ENCODE assay signal across 8 cellular contexts in the genomic region with DNA sequence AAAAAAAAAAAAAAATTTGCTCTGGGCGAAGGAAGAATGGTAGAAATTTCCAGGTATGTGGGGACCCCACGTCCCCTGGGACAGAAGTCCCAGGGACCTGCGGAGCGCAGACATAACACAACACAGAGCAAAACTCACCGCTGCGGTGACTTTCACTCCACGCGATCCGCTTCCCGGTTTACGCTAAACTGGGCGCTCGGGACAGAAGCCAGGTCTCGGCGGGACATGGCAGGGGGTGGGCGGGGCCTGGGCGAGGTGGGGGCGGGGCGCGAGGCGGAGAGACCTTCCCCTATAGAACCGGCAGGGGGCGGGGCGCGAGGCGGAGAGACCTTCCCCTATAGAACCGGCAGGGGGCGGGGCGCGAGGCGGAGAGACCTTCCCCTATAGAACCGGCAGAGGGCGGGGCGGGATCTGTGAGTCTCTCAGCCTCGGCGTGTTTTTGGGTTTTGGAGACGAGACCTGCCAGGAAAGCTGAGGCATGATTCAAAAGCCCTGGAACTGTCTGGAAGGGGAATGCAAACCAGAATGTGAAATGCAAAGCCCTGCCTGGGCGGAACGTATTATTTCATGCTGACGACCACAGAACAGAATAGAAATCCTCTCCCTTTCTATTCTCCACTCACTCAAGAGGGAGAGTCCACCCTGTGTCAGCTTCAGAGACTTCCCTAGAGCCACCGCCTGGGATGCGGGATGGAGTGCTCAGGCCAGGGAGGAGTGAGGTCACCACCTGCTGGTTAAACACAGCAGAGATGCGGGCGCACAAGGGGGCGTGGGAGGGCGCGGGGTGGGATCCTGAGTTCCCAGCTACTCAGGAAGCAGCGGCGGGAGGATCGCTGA. TPM values are rescaled to one million over a fixed set of nuclear protein-coding genes. Genes with fewer than 3 reads are reported as not detected.
DNase-seq lines count a peak whose midpoint lies in the region; ATAC-seq lines count a peak whose summit lies in the region.

No MANE protein-coding gene starts in this region.

- H2AFZ ChIP-seq in mesenchymal stem cell (ENCODE audit: low read depth, low read length) = peak overlapping the region; percentile 85

- ATAC-seq in HG02840 (IDR thresholded peaks at IDR 0.05; ENCODE audit: low FRiP score, unreplicated experiment) = no peak

- no peak overlapping the region for H2BK5ac ChIP-seq in mesenchymal stem cell (ENCODE audit: low read depth, low read length, poor library complexity, severe bottlenecking)

- peaks cover 2% of the 10 kb centered on the region for H3K79me1 ChIP-seq in mesenchymal stem cell (replicated peaks; ENCODE audit: low read length, poor library complexity, severe bottlenecking)

- H2BK120ac ChIP-seq in mesenchymal stem cell (ENCODE audit: low read depth, low read length) = no peak overlapping the region

- H3K9me3 ChIP-seq in mesenchymal stem cell (ENCODE audit: control insufficient read depth, low read length) = peaks cover 6% of the 10 kb centered on the region

- 3% methylated on average over 42 of the region's 50 CpGs for WGBS in mesenchymal stem cell

- no peak overlapping the region for H3K4ac ChIP-seq in mesenchymal stem cell (ENCODE audit: low read depth in 1 of 2, low read length in 2 of 2)

- H3K14ac ChIP-seq in mesenchymal stem cell (ENCODE audit: low read length in 2 of 2) = no peak overlapping the region

- peak; percentile 88 for DNase-seq in EL
- DNase-seq in NCI-H345 treated with DMSO at 0.1 percent for 48 hours (lab: John Stamatoyannopoulos, UW; ENCODE audit: unreplicated experiment) = peak; percentile 17
- DNase-seq in activated CD8-positive, alpha-beta memory T cell treated with anti-CD3 and anti-CD28 coated beads for 48 hours (ENCODE audit: low read depth in 2 of 3, low spot score in 2 of 3) = peak; percentile 27 to 49 (median 29)
- peak; percentile 85 for DNase-seq in effector CD8-positive, alpha-beta T cell (lab: John Stamatoyannopoulos, UW)
- DNase-seq in mesenchymal stem cell = peak; percentile 78
- DNase-seq in stimulated activated CD4-positive, alpha-beta T cell treated with anti-CD3 and anti-CD28 coated beads, TNF-alpha, amount 100 ng/mL, for 24 hours (ENCODE audit: low read depth in 3 of 3) = peak; percentile 40 to 78 (median 49)
- DNase-seq in SW480 (ENCODE audit: low spot score) = no peak

- no peak overlapping the region for H3K23ac ChIP-seq in mesenchymal stem cell (ENCODE audit: low read length in 2 of 2)

- H4K91ac ChIP-seq in mesenchymal stem cell (ENCODE audit: low read length) = no peak overlapping the region

- peak overlapping the region; percentile 72 for H3K4me2 ChIP-seq in mesenchymal stem cell (ENCODE audit: low read length, poor library complexity, severe bottlenecking)

- peaks cover 7% of the 10 kb centered on the region for H3K4me1 ChIP-seq in mesenchymal stem cell (ENCODE audit: control insufficient read depth, insufficient read depth, low read depth, low read length)

- no peaks in the 10 kb centered on the region for H3K27me3 ChIP-seq in mesenchymal stem cell (ENCODE audit: control insufficient read depth in 1 of 2, insufficient read depth in 1 of 2, low read length in 2 of 2)

- peak overlapping the region; percentile 21 for H3K27ac ChIP-seq in mesenchymal stem cell (ENCODE audit: low read length, poor library complexity, severe bottlenecking)

- no peak overlapping the region for H2BK15ac ChIP-seq in mesenchymal stem cell (ENCODE audit: low read depth, poor library complexity, severe bottlenecking)

- H2BK12ac ChIP-seq in mesenchymal stem cell (ENCODE audit: low read length in 2 of 2) = no peak overlapping the region

- H4K8ac ChIP-seq in mesenchymal stem cell (ENCODE audit: low read length) = peak overlapping the region; percentile 70

- no peak overlapping the region for H2AK5ac ChIP-seq in mesenchymal stem cell (ENCODE audit: low read length, severe bottlenecking)

- H3K18ac ChIP-seq in mesenchymal stem cell (ENCODE audit: low read depth in 1 of 2, low read length in 2 of 2) = no peak overlapping the region

- peak overlapping the region; percentile 81 for H3K9ac ChIP-seq in mesenchymal stem cell (ENCODE audit: low read length)

- peak overlapping the region; percentile 58 to 79 for H3K4me3 ChIP-seq in mesenchymal stem cell (ENCODE audit: insufficient read depth in 1 of 2, low read depth in 1 of 2, low read length in 2 of 2)

- no peaks in the 10 kb centered on the region for H3K36me3 ChIP-seq in mesenchymal stem cell (ENCODE audit: control insufficient read depth in 1 of 2, insufficient read depth in 2 of 2, low read depth in 1 of 2, low read length in 2 of 2)

RNA-seq across cellular contexts. Expression of a gene that starts 20.2 kb away (rescaled TPM):
- polyA plus RNA-seq in mesenchymal stem cell (2013, experiment 1 of 2) = not detected
- not detected for polyA plus RNA-seq in mesenchymal stem cell (2013, experiment 2 of 2)

RNA-seq across cellular contexts. Expression of a gene that starts 30.9 kb away (rescaled TPM):
- 3.0 TPM for polyA plus RNA-seq in mesenchymal stem cell (2013, experiment 1 of 2)
- polyA plus RNA-seq in mesenchymal stem cell (2013, experiment 2 of 2) = 2.9 TPM

RNA-seq across cellular contexts. Expression of a gene that starts 51.0 kb away (rescaled TPM):
- polyA plus RNA-seq in mesenchymal stem cell (2013, experiment 1 of 2) = not detected
- polyA plus RNA-seq in mesenchymal stem cell (2013, experiment 2 of 2) = not detected
